Comparison of ENCODE assay signal across 12 cellular contexts in genomic region chr12:104571328-104571727, GRCh38.
DNase-seq lines count a peak whose midpoint lies in the region; ATAC-seq and TF ChIP-seq lines count a peak whose summit lies in the region.
"Had no signal": no experiment of that assay in that cellular context is flagged by ENCODE, and none has a peak within 500 bp of the region (broad histone marks: within the 10 kb centered on the region; RNA-seq: fewer than 3 reads in every experiment).

No MANE protein-coding gene starts in this region.

- POLR2A ChIA-PET in Caco-2 (lab: Charles Lee): no interaction called here

- no peaks in the 10 kb centered on the region for H3K4me1 ChIP-seq in mucosa of descending colon (ENCODE audit: low read depth)
- peaks cover 9% of the 10 kb centered on the region for H3K4me1 ChIP-seq in left ventricle myocardium inferior
- H3K4me1 ChIP-seq in Caco-2: no peaks in the 10 kb centered on the region
- no peaks in the 10 kb centered on the region for H3K4me1 ChIP-seq in right lobe of liver

- no peaks in the 10 kb centered on the region for H3K36me3 Mint-ChIP-seq in Caco-2 (ENCODE audit: insufficient read depth, unreplicated experiment)

- H3K4me3 ChIP-seq in GM12865 (ENCODE audit: low read depth, low read length) (no peak overlapping the region), mucosa of descending colon (no peak overlapping the region), left ventricle myocardium inferior (no peak overlapping the region), Caco-2 (ENCODE audit: low read depth, low read length) (no peak overlapping the region), right lobe of liver (no peak overlapping the region)

- DNase-seq in GM12865 (ENCODE audit: low read depth) (peak; percentile 81), NCI-H510A (lab: John Stamatoyannopoulos, UW) (peak; percentile 68), mucosa of descending colon (no peak), left ventricle myocardium inferior (no peak), Caco-2 (no peak), right lobe of liver (no peak)
- DNase-seq: naive thymus-derived CD4-positive, alpha-beta T cell; NCI-H1436; SHP77 had no signal

- ATAC-seq in GM21529 (IDR thresholded peaks at IDR 0.05; ENCODE audit: unreplicated experiment): peak; percentile 34
- ATAC-seq in mucosa of descending colon: peak; percentile 37
- ATAC-seq in right lobe of liver: no peak
- ATAC-seq: naive thymus-derived CD4-positive, alpha-beta T cell; sciatic nerve had no signal

- H3K9me3 Mint-ChIP-seq in Caco-2 (ENCODE audit: unreplicated experiment): no peaks in the 10 kb centered on the region

- WGBS in right lobe of liver (ENCODE audit: insufficient coverage, low coverage, low lambda C conversion rate, missing lambda C conversion rate): no CpG with 5 or more reads among the region's 8 CpGs

- H3K27ac ChIP-seq in left ventricle myocardium inferior (replicated peaks) (no peak overlapping the region), right lobe of liver (no peak overlapping the region)
- H3K27ac ChIP-seq: epithelial cell of prostate had no signal

- H3K36me3 ChIP-seq in mucosa of descending colon (ENCODE audit: low read depth) (no peaks in the 10 kb centered on the region), left ventricle myocardium inferior (no peaks in the 10 kb centered on the region), Caco-2 (ENCODE audit: control insufficient read depth, insufficient read depth, low read length) (no peaks in the 10 kb centered on the region), right lobe of liver (no peaks in the 10 kb centered on the region)

- H3K4me1 Mint-ChIP-seq in Caco-2 (ENCODE audit: low read depth, unreplicated experiment): no peaks in the 10 kb centered on the region

- peaks cover 5% of the 10 kb centered on the region for H3K27me3 Mint-ChIP-seq in Caco-2 (ENCODE audit: insufficient read depth, unreplicated experiment)
- H3K27me3 Mint-ChIP-seq: naive thymus-derived CD4-positive, alpha-beta T cell had no signal

- TF ChIP-seq CTCF in GM12865 (IDR thresholded peaks at IDR 0.05; ENCODE audit: insufficient read depth, low read depth, low read length, missing control alignments) (no peak), mucosa of descending colon (IDR thresholded peaks at IDR 0.05) (no peak), left ventricle myocardium inferior (IDR thresholded peaks at IDR 0.05; ENCODE audit: borderline replicate concordance) (no peak), Caco-2 (IDR thresholded peaks at IDR 0.05; ENCODE audit: insufficient read depth in 1 of 2, low read depth in 1 of 2, low read length in 1 of 2, severe bottlenecking in 1 of 2, unreplicated experiment in 1 of 2) (no peak), right lobe of liver (IDR thresholded peaks at IDR 0.05) (no peak)

- H3K27me3 ChIP-seq in left ventricle myocardium inferior (ENCODE audit: low read depth): no peaks in the 10 kb centered on the region
- no peaks in the 10 kb centered on the region; the same call in none of the 2 replicates for H3K27me3 ChIP-seq in Caco-2 (replicated peaks; ENCODE audit: control insufficient read depth, insufficient read depth, low read length)
- H3K27me3 ChIP-seq in right lobe of liver: no peaks in the 10 kb centered on the region

- intact Hi-C loops in mucosa of descending colon (cut with DNase I, micrococcal nuclease): no loop called here
- intact Hi-C loops in left ventricle myocardium inferior (cut with micrococcal nuclease): no loop called here
- intact Hi-C loops in Caco-2 (cut with micrococcal nuclease; ENCODE audit: unreplicated experiment): no loop called here
- intact Hi-C loops in right lobe of liver (cut with DNase I): no loop called here

- H3K9me3 ChIP-seq in mucosa of descending colon: no peaks in the 10 kb centered on the region
- peaks cover 5% of the 10 kb centered on the region for H3K9me3 ChIP-seq in left ventricle myocardium inferior (replicated peaks)
- no peaks in the 10 kb centered on the region for H3K9me3 ChIP-seq in Caco-2
- H3K9me3 ChIP-seq in right lobe of liver: no peaks in the 10 kb centered on the region

- CTCF ChIA-PET in Caco-2 (lab: Charles Lee): no interaction called here

- TF ChIP-seq POLR2A in right lobe of liver (IDR thresholded peaks at IDR 0.05): no peak

- H3K27ac Mint-ChIP-seq in Caco-2 (ENCODE audit: unreplicated experiment): no peak overlapping the region

- H3K4me3 Mint-ChIP-seq in Caco-2 (ENCODE audit: unreplicated experiment): no peak overlapping the region
- H3K4me3 Mint-ChIP-seq: naive thymus-derived CD4-positive, alpha-beta T cell had no signal

- BruUV-seq in Caco-2 (replicated peaks; lab: Mats Ljungman, UMichigan): no TSS peak

Comparison
In these comparisons a context has a peak if more than half of its experiments do, and no peak if none do; other contexts are left out.
1. DNase-seq: peak in GM12865 (single experiment) and NCI-H510A (single experiment); none in mucosa of descending colon (0 of 3), left ventricle myocardium inferior (single experiment), Caco-2 (0 of 2) and right lobe of liver (0 of 3).
2. ATAC-seq: peak in GM21529 (single experiment) and mucosa of descending colon (single experiment); none in right lobe of liver (0 of 4).